8 cellular contexts compared by ENCODE assay signal in the genomic region with DNA sequence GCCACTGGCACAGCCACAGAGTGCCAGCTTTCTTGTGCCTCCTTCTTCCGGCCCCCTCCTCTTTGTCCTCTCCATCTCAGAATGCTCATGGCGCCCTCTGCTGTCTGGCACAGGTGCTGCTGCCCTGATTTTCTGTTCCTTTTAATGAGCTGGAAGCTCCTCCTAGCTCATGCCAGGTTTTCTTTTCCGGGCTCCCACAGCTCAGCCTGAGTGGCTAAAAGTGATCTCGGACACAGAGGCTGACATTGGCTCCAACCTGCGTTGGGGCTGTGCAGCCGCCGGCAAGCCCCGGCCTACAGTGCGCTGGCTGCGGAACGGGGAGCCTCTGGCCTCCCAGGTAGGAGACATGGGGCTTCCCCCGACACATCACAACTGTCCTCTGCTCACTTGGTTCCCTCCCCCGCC. TPM values are rescaled to one million over a fixed set of nuclear protein-coding genes. Genes with fewer than 3 reads are reported as not detected.
DNase-seq lines count a peak whose midpoint lies in the region; ATAC-seq, FAIRE-seq and TF ChIP-seq lines count a peak whose summit lies in the region.

No MANE protein-coding gene starts in this region.

- no peak overlapping the region for H3K4me3 Mint-ChIP-seq in activated CD4-positive, alpha-beta T cell treated with anti-CD3 and anti-CD28 coated beads, Interleukin-2, amount 10 ng/mL, durations not matched to agents 24 days and 14 days

- no peak overlapping the region for H3K27ac Mint-ChIP-seq in activated CD4-positive, alpha-beta T cell treated with anti-CD3 and anti-CD28 coated beads, Interleukin-2, amount 10 ng/mL, durations not matched to agents 24 days and 14 days

- FAIRE-seq in H54 (lab: Jason Lieb, UNC), result no peak

- H3K27me3 Mint-ChIP-seq in activated CD4-positive, alpha-beta T cell treated with anti-CD3 and anti-CD28 coated beads, Interleukin-2, amount 10 ng/mL, durations not matched to agents 24 days and 14 days, result peaks cover 1% of the 10 kb centered on the region

- H3K36me3 Mint-ChIP-seq in activated CD4-positive, alpha-beta T cell treated with anti-CD3 and anti-CD28 coated beads, Interleukin-2, amount 10 ng/mL, durations not matched to agents 24 days and 14 days (ENCODE audit: low read depth), result no peaks in the 10 kb centered on the region

- peak; percentile 92 for ATAC-seq in left lobe of liver
- ATAC-seq in HG03135 (IDR thresholded peaks at IDR 0.05; ENCODE audit: unreplicated experiment), result no peak

- intact Hi-C loops in activated CD4-positive, alpha-beta T cell treated with anti-CD3 and anti-CD28 coated beads, Interleukin-2, amount 10 ng/mL, durations not matched to agents 24 days and 14 days (cut with micrococcal nuclease), result loop anchor here (1.0 kb wide), 2 partner anchors 72 to 86 kb away; no protein-coding TSS in a partner anchor

- H3K9me3 Mint-ChIP-seq in activated CD4-positive, alpha-beta T cell treated with anti-CD3 and anti-CD28 coated beads, Interleukin-2, amount 10 ng/mL, durations not matched to agents 24 days and 14 days, result no peaks in the 10 kb centered on the region

- TF ChIP-seq POLR2A in H54 (IDR thresholded peaks at IDR 0.05; ENCODE audit: low read depth, low read length), result no peak

- H3K27ac ChIP-seq in cingulate gyrus (ENCODE audit: low read depth, low read length), result peak overlapping the region; percentile 84

- DNase-seq in AG08396 (ENCODE audit: low spot score) (peak; percentile 82), H54 (ENCODE audit: insufficient read length, low spot score) (peak; percentile 80), NCI-H446 (lab: John Stamatoyannopoulos, UW) (peak; percentile 85 to 93), left lobe of liver (ENCODE audit: low spot score) (peak; percentile 76)
- DNase-seq in activated CD4-positive, alpha-beta T cell treated with anti-CD3 and anti-CD28 coated beads, Interleukin-2, amount 10 ng/mL, durations not matched to agents 24 days and 14 days, result peak; percentile 92
- DNase-seq in stimulated activated CD4-positive, alpha-beta T cell treated with anti-CD3 and anti-CD28 coated beads, Interleukin-4, amount 100 ng/mL, for 48 hours (ENCODE audit: low read depth in 2 of 2), result peak; percentile 64 to 74

- no peaks in the 10 kb centered on the region for H3K4me1 Mint-ChIP-seq in activated CD4-positive, alpha-beta T cell treated with anti-CD3 and anti-CD28 coated beads, Interleukin-2, amount 10 ng/mL, durations not matched to agents 24 days and 14 days

RNA-seq across cellular contexts. Expression of gene CNTN2, which starts 18.7 kb away (rescaled TPM):
- not detected in 2 replicates for total RNA-seq in activated CD4-positive, alpha-beta T cell treated with anti-CD3 and anti-CD28 coated beads, Interleukin-2, amount 10 ng/mL, durations not matched to agents 24 days and 14 days
- 0.13 TPM for total RNA-seq in left lobe of liver

RNA-seq across cellular contexts. Expression of gene TMEM81, which starts 22.6 kb away (rescaled TPM):
- 3.6 and 3.7 TPM in 2 replicates for total RNA-seq in activated CD4-positive, alpha-beta T cell treated with anti-CD3 and anti-CD28 coated beads, Interleukin-2, amount 10 ng/mL, durations not matched to agents 24 days and 14 days
- total RNA-seq in left lobe of liver, result 2.2 TPM
